In genomic region chr5:149549461-149550266, GRCh38 we compare ENCODE assay signal across 8 cellular contexts. TPM values are rescaled to one million over a fixed set of nuclear protein-coding genes. Genes with fewer than 3 reads are reported as not detected.
DNase-seq lines count a peak whose midpoint lies in the region; TF ChIP-seq lines count a peak whose summit lies in the region.

No MANE protein-coding gene starts in this region.

- H3K56ac ChIP-seq in H9 (ENCODE audit: insufficient read length, low read depth, low read length), result peak overlapping the region; percentile 13

- TF ChIP-seq CTCF in H9 (conservative IDR thresholded peaks at IDR 0.05) (no peak), WERI-Rb-1 (IDR thresholded peaks at IDR 0.05; ENCODE audit: low read depth, low read length) (no peak), thyroid gland (IDR thresholded peaks at IDR 0.05) (no peak)

- H3K36me3 ChIP-seq in WERI-Rb-1, result peaks cover 50% of the 10 kb centered on the region
- peaks cover 0 to 5% of the 10 kb centered on the region in 2 donors for H3K36me3 ChIP-seq in thyroid gland

- H2AK5ac ChIP-seq in H9 (ENCODE audit: insufficient read length, low read length), result no peak overlapping the region

- no peaks in the 10 kb centered on the region for H3K9me3 ChIP-seq in H9 (ENCODE audit: control insufficient read depth, low read depth, low read length)
- H3K9me3 ChIP-seq in WERI-Rb-1 (ENCODE audit: severe bottlenecking), result no peaks in the 10 kb centered on the region
- H3K9me3 ChIP-seq in mononuclear cell (ENCODE audit: low read depth, low read length), result no peaks in the 10 kb centered on the region
- H3K9me3 ChIP-seq in thyroid gland, result no peaks in the 10 kb centered on the region

- peaks cover 38 to 45% of the 10 kb centered on the region in 2 experiments for H3K4me1 Mint-ChIP-seq in H9

- H2AFZ ChIP-seq in H9 (ENCODE audit: low read length), result no peak overlapping the region

- peaks cover 3% of the 10 kb centered on the region for H3K79me1 ChIP-seq in H9 (ENCODE audit: insufficient read depth, low read depth, low read length, poor library complexity, severe bottlenecking)

- no peak overlapping the region for H2BK12ac ChIP-seq in H9 (ENCODE audit: insufficient read length, low read depth, low read length)

- H2BK15ac ChIP-seq in H9 (ENCODE audit: low read depth, low read length), result no peak overlapping the region

- no peaks in the 10 kb centered on the region for H4K20me1 ChIP-seq in H9 (ENCODE audit: control insufficient read depth, insufficient read depth, insufficient read length)

- WGBS in H9 (ENCODE audit: extremely low coverage, insufficient read length, low lambda C conversion rate), result no CpG with 5 or more reads among the region's 25 CpGs
- 0 to 2% methylated on average over 25 of the region's 25 CpGs for WGBS in thyroid gland, 2 donors

- H3K9me3 Mint-ChIP-seq in H9, result peaks cover 0 to 2% of the 10 kb centered on the region in 2 experiments; a peak in 1 of 5 replicates

- peak; percentile 50 for DNase-seq in H9
- peak; percentile 14 for DNase-seq in NCI-H128 (lab: John Stamatoyannopoulos, UW; ENCODE audit: unreplicated experiment)
- no peak for DNase-seq in WERI-Rb-1
- DNase-seq in effector CD8-positive, alpha-beta T cell (lab: John Stamatoyannopoulos, UW), result peak; percentile 13
- peak; percentile 19 to 28 for DNase-seq in thyroid gland
- DNase-seq in DMS153 (lab: John Stamatoyannopoulos, UW), result no peak

- peaks cover 48 to 63% (median 58%) of the 10 kb centered on the region in 3 experiments for H3K36me3 Mint-ChIP-seq in H9 (ENCODE audit: insufficient read depth in 1 of 3, low read depth in 3 of 3)

- H3K14ac ChIP-seq in H9 (ENCODE audit: insufficient read depth, low read length), result peak overlapping the region; percentile 70

- no peak overlapping the region for H3K23ac ChIP-seq in H9 (ENCODE audit: insufficient read length, low read depth, low read length)

- peak overlapping the region; percentile 87 for H3K18ac ChIP-seq in H9 (ENCODE audit: insufficient read length, low read depth, low read length)

- H3K4ac ChIP-seq in H9 (ENCODE audit: low read depth, low read length), result no peak overlapping the region; the same call in 1 of the 2 replicates

- peak overlapping the region; percentile 86 for H4K5ac ChIP-seq in H9 (ENCODE audit: insufficient read length, low read depth, low read length)

- peak overlapping the region; percentile 90 for H3K27ac ChIP-seq in H9 (ENCODE audit: insufficient read length, low read depth, low read length)
- peak overlapping the region; percentile 97 for H3K27ac ChIP-seq in WERI-Rb-1
- peak overlapping the region; percentile 98 to 99 (median 99) for H3K27ac ChIP-seq in thyroid gland

- H4K91ac ChIP-seq in H9 (ENCODE audit: insufficient read length, low read depth, low read length), result peak overlapping the region; percentile 39

- H3K4me3 ChIP-seq in GM08714 (ENCODE audit: low read length), result peak overlapping the region; percentile 97
- peak overlapping the region; percentile 84 for H3K4me3 ChIP-seq in WERI-Rb-1 (ENCODE audit: low read depth, low read length)
- H3K4me3 ChIP-seq in mononuclear cell (ENCODE audit: low read length), result peak overlapping the region; percentile 99
- H3K4me3 ChIP-seq in thyroid gland (replicated peaks in 1 of 3), result peak overlapping the region; percentile 81 to 99 (median 94)

- no peaks in the 10 kb centered on the region for H3K27me3 ChIP-seq in H9 (ENCODE audit: insufficient read depth, low read length)
- H3K27me3 ChIP-seq in WERI-Rb-1 (ENCODE audit: insufficient read depth, low read depth, severe bottlenecking), result no peaks in the 10 kb centered on the region
- no peaks in the 10 kb centered on the region for H3K27me3 ChIP-seq in mononuclear cell (ENCODE audit: insufficient read depth, low read length)
- no peaks in the 10 kb centered on the region for H3K27me3 ChIP-seq in thyroid gland

- H3K27ac Mint-ChIP-seq in H9, result peak overlapping the region; percentile 97 to 99 (median 99)

- H3K23me2 ChIP-seq in H9 (ENCODE audit: insufficient read length, low read depth, low read length, poor library complexity, severe bottlenecking), result peaks cover 15% of the 10 kb centered on the region

- H3K4me3 Mint-ChIP-seq in H9, result peak overlapping the region; percentile 98 to 99

- peak overlapping the region; percentile 54 for H3T11ph ChIP-seq in H9 (ENCODE audit: low read length)

- H3K4me1 ChIP-seq in H9 (ENCODE audit: insufficient read depth, low read length), result no peaks in the 10 kb centered on the region
- peaks cover 49% of the 10 kb centered on the region for H3K4me1 ChIP-seq in mononuclear cell (ENCODE audit: insufficient read depth, low read length)
- H3K4me1 ChIP-seq in thyroid gland, result peaks cover 40 to 46% of the 10 kb centered on the region in 2 donors

- no peaks in the 10 kb centered on the region for H3K27me3 Mint-ChIP-seq in H9 (ENCODE audit: low read depth)

- H3K4me2 ChIP-seq in H9 (ENCODE audit: insufficient read depth, insufficient read length, low read length), result peak overlapping the region; percentile 99

- peak overlapping the region; percentile 56 for H2BK5ac ChIP-seq in H9 (ENCODE audit: insufficient read length, low read length)

- H3K9ac ChIP-seq in H9 (ENCODE audit: extremely low read depth, insufficient read length, low read length), result peak overlapping the region; percentile 97

- peak in 1 of 2 donors; percentile 6 for TF ChIP-seq POLR2A in thyroid gland (IDR thresholded peaks at IDR 0.05)

- no peak overlapping the region for H4K8ac ChIP-seq in H9 (replicated peaks; ENCODE audit: insufficient read length, low read depth, low read length)

- H3K79me2 ChIP-seq in H9 (ENCODE audit: insufficient read depth, low read length), result peaks cover 58% of the 10 kb centered on the region

- intact Hi-C loops in thyroid gland (cut with DNase I), result no loop called here

- no peak overlapping the region for H2BK20ac ChIP-seq in H9 (ENCODE audit: low read depth, low read length, poor library complexity, severe bottlenecking)

- H2BK120ac ChIP-seq in H9 (ENCODE audit: low read depth, low read length, poor library complexity, severe bottlenecking), result no peak overlapping the region

RNA-seq across cellular contexts. Expression of gene CSNK1A1, which starts 1.6 kb away (rescaled TPM):
- total RNA-seq in H9 (2021) (304 and 310 TPM in 2 replicates), mononuclear cell (249 TPM), thyroid gland (100 to 1,000 TPM; 183 to 262 (median 202) TPM)

RNA-seq across cellular contexts. Expression of gene ARHGEF37, which starts 31.6 kb away (rescaled TPM):
- total RNA-seq in H9 (2021), result 0.39 and 0.42 TPM in 2 replicates
- total RNA-seq in mononuclear cell, result not detected
- total RNA-seq in thyroid gland, result 1 to 10 TPM; 4.4 to 6.2 (median 5.5) TPM

Comparison
In these comparisons a context has a peak if more than half of its experiments do, and no peak if none do; other contexts are left out.
1. DNase-seq: peak in H9 (single experiment), NCI-H128 (single experiment), effector CD8-positive, alpha-beta T cell (single experiment) and thyroid gland (2 of 2); none in WERI-Rb-1 (single experiment) and DMS153 (single experiment).
2. Peak in every context shown above with its lines, with median percentiles within 50 percentile points of each other: H3K4me3 ChIP-seq and H3K27ac ChIP-seq.